In genomic region chr11:110251837-110252236, GRCh38 we compare ENCODE assay signal across 10 cellular contexts. TPM values are rescaled to one million over a fixed set of nuclear protein-coding genes. Genes with fewer than 3 reads are reported as not detected.
DNase-seq lines count a peak whose midpoint lies in the region; ATAC-seq and TF ChIP-seq lines count a peak whose summit lies in the region.
"Had no signal": no experiment of that assay in that cellular context is flagged by ENCODE, and none has a peak within 500 bp of the region (broad histone marks: within the 10 kb centered on the region; RNA-seq: fewer than 3 reads in every experiment).

No MANE protein-coding gene starts in this region.

- no TSS peak for BruUV-seq in MCF 10A (replicated peaks; lab: Mats Ljungman, UMichigan)

- H3K36me3 ChIP-seq in breast epithelium = no peaks in the 10 kb centered on the region
- H3K36me3 ChIP-seq in SK-N-MC (ENCODE audit: insufficient read depth, low read length) = peaks cover 79% of the 10 kb centered on the region
- peaks cover 0 to 16% of the 10 kb centered on the region in 2 donors for H3K36me3 ChIP-seq in thyroid gland

- TF ChIP-seq POLR2A in breast epithelium (IDR thresholded peaks at IDR 0.05) (no peak), thyroid gland (IDR thresholded peaks at IDR 0.05) (no peak)

- H3K4me3 ChIP-seq in breast epithelium (no peak overlapping the region), SK-N-MC (no peak overlapping the region), thyroid gland (replicated peaks in 1 of 3) (no peak overlapping the region)

- peaks cover 15% of the 10 kb centered on the region for H3K4me1 Mint-ChIP-seq in MCF 10A (ENCODE audit: insufficient read depth, unreplicated experiment)
- H3K4me1 Mint-ChIP-seq in activated CD8-positive, alpha-beta memory T cell treated with anti-CD3 and anti-CD28 coated beads, Interleukin-2, amount 10 ng/mL, durations not matched to agents 7 days and 5 days = peaks cover 15% of the 10 kb centered on the region

- H3K27me3 ChIP-seq in breast epithelium (no peaks in the 10 kb centered on the region), foreskin keratinocyte (no peaks in the 10 kb centered on the region), thyroid gland (no peaks in the 10 kb centered on the region)

- H3K9ac ChIP-seq in SK-N-MC (ENCODE audit: insufficient read length) = no peak overlapping the region

- CTCF ChIA-PET in MCF 10A (lab: Yijun Ruan, JAX) = interaction anchor here (0.7 to 3.6 kb wide), 5 partner anchors 50 to 388 kb away, joined by 3 to 42 read pairs (median 5); no protein-coding TSS in a partner anchor
- CTCF ChIA-PET in activated CD8-positive, alpha-beta memory T cell treated with anti-CD3 and anti-CD28 coated beads, Interleukin-2, amount 10 ng/mL, durations not matched to agents 7 days and 5 days (lab: Charles Lee) = no interaction called here

- TF ChIP-seq CTCF in MCF 10A (IDR thresholded peaks at IDR 0.05; ENCODE audit: unreplicated experiment) (no peak), breast epithelium (IDR thresholded peaks at IDR 0.05) (no peak), foreskin keratinocyte (conservative IDR thresholded peaks at IDR 0.05) (no peak), thyroid gland (IDR thresholded peaks at IDR 0.05) (no peak)

- peaks cover 67% of the 10 kb centered on the region for H3K36me3 Mint-ChIP-seq in MCF 10A (ENCODE audit: insufficient read depth, unreplicated experiment)
- peaks cover 28% of the 10 kb centered on the region for H3K36me3 Mint-ChIP-seq in activated CD8-positive, alpha-beta memory T cell treated with anti-CD3 and anti-CD28 coated beads, Interleukin-2, amount 10 ng/mL, durations not matched to agents 7 days and 5 days

- DNase-seq in MCF 10A (ENCODE audit: unreplicated experiment) (peak; percentile 97), breast epithelium (ENCODE audit: low spot score in 2 of 2) (no peak), SK-N-MC (ENCODE audit: low read depth, low spot score) (no peak), foreskin keratinocyte (peak; percentile 43 to 77), thyroid gland (peak; percentile 39 to 42), 8988T (no peak), NCI-H748 treated with DMSO at 0.1 percent for 48 hours (lab: John Stamatoyannopoulos, UW) (no peak)
- DNase-seq in activated CD8-positive, alpha-beta memory T cell treated with anti-CD3 and anti-CD28 coated beads, Interleukin-2, amount 10 ng/mL, durations not matched to agents 7 days and 5 days = no peak
- DNase-seq: NCI-H526 had no signal

- H3K27ac ChIP-seq in breast epithelium = no peak overlapping the region
- H3K27ac ChIP-seq in SK-N-MC = peak overlapping the region; percentile 52
- no peak overlapping the region for H3K27ac ChIP-seq in foreskin keratinocyte
- peak overlapping the region; percentile 6 to 64 (median 32) for H3K27ac ChIP-seq in thyroid gland
- H3K27ac ChIP-seq: C4-2B had no signal

- no peaks in the 10 kb centered on the region for H3K9me3 Mint-ChIP-seq in MCF 10A (ENCODE audit: unreplicated experiment)
- H3K9me3 Mint-ChIP-seq in activated CD8-positive, alpha-beta memory T cell treated with anti-CD3 and anti-CD28 coated beads, Interleukin-2, amount 10 ng/mL, durations not matched to agents 7 days and 5 days (ENCODE audit: low read depth) = no peaks in the 10 kb centered on the region

- H3K4me3 Mint-ChIP-seq in MCF 10A (ENCODE audit: unreplicated experiment) = peak overlapping the region; percentile 38
- no peak overlapping the region for H3K4me3 Mint-ChIP-seq in activated CD8-positive, alpha-beta memory T cell treated with anti-CD3 and anti-CD28 coated beads, Interleukin-2, amount 10 ng/mL, durations not matched to agents 7 days and 5 days

- H3K27me3 Mint-ChIP-seq in MCF 10A (ENCODE audit: insufficient read depth, unreplicated experiment) = no peaks in the 10 kb centered on the region
- H3K27me3 Mint-ChIP-seq in activated CD8-positive, alpha-beta memory T cell treated with anti-CD3 and anti-CD28 coated beads, Interleukin-2, amount 10 ng/mL, durations not matched to agents 7 days and 5 days = no peaks in the 10 kb centered on the region

- 22 to 31% methylated on average over 1 of the region's 1 CpG for WGBS in thyroid gland, 2 donors

- H3K27ac Mint-ChIP-seq in MCF 10A (ENCODE audit: low read depth, unreplicated experiment) = peak overlapping the region; percentile 74
- H3K27ac Mint-ChIP-seq in activated CD8-positive, alpha-beta memory T cell treated with anti-CD3 and anti-CD28 coated beads, Interleukin-2, amount 10 ng/mL, durations not matched to agents 7 days and 5 days = no peak overlapping the region

- no peaks in the 10 kb centered on the region for H3K9me3 ChIP-seq in breast epithelium
- H3K9me3 ChIP-seq in SK-N-MC (ENCODE audit: low read depth, low read length) = no peaks in the 10 kb centered on the region
- H3K9me3 ChIP-seq in thyroid gland = no peaks in the 10 kb centered on the region

- no peaks in the 10 kb centered on the region for H3K4me1 ChIP-seq in breast epithelium
- H3K4me1 ChIP-seq in foreskin keratinocyte = peaks cover 6% of the 10 kb centered on the region
- H3K4me1 ChIP-seq in thyroid gland = peaks cover 10 to 11% of the 10 kb centered on the region in 2 donors

- POLR2A ChIA-PET in MCF 10A (lab: Yijun Ruan, JAX) = interaction anchor here (0.7 to 2.2 kb wide), 21 partner anchors 12 to 307 kb away, joined by 3 to 12 read pairs (median 4); partner anchors contain the start of genes RDX and ZC3H12C

- intact Hi-C loops in MCF 10A (cut with micrococcal nuclease) = loop anchor here (5.0 kb wide), 2 partner anchors 45 to 160 kb away; partner anchors contain the start of genes RDX and ZC3H12C
- intact Hi-C loops in breast epithelium (cut with DNase I; ENCODE audit: low total_unique reads) = no loop called here
- intact Hi-C loops in thyroid gland (cut with DNase I) = no loop called here

- ATAC-seq in foreskin keratinocyte = peak; percentile 79
- no peak for ATAC-seq in activated CD8-positive, alpha-beta memory T cell treated with anti-CD3 and anti-CD28 coated beads, Interleukin-2, amount 10 ng/mL, durations not matched to agents 7 days and 5 days

RNA-seq across cellular contexts. Expression of gene RDX, which starts 44.6 kb away (rescaled TPM):
- 132 and 145 TPM in 2 replicates for total RNA-seq in MCF 10A (2022)
- total RNA-seq in breast epithelium = 10 to 100 TPM; 53.4 to 88.7 (median 53.7) TPM
- total RNA-seq in foreskin keratinocyte = 81.5 and 88.8 TPM in 2 replicates
- polyA plus RNA-seq in foreskin keratinocyte = 24.7 and 27.8 TPM in 2 replicates
- 100 to 1,000 TPM in 2 of 4 donors, 10 to 100 TPM in 2; 83.2 to 138 (median 107) TPM for total RNA-seq in thyroid gland
- total RNA-seq in activated CD8-positive, alpha-beta memory T cell treated with anti-CD3 and anti-CD28 coated beads, Interleukin-2, amount 10 ng/mL, durations not matched to agents 7 days and 5 days = 10 to 100 TPM; 53.9 to 71.3 TPM

Comparison
In these comparisons a context has a peak if more than half of its experiments do, and no peak if none do; other contexts are left out.
1. DNase-seq: peak in MCF 10A (single experiment), foreskin keratinocyte (2 of 2) and thyroid gland (2 of 2); none in breast epithelium (0 of 2), SK-N-MC (single experiment), 8988T (single experiment), NCI-H748 treated with DMSO at 0.1 percent for 48 hours (single experiment) and activated CD8-positive, alpha-beta memory T cell treated with anti-CD3 and anti-CD28 coated beads, Interleukin-2, amount 10 ng/mL, durations not matched to agents 7 days and 5 days (single experiment).
2. H3K27ac ChIP-seq: peak in SK-N-MC (single experiment) and thyroid gland (3 of 3); none in breast epithelium (0 of 2) and foreskin keratinocyte (single experiment).